Comparison of ENCODE assay signal across 7 cellular contexts in the genomic region with DNA sequence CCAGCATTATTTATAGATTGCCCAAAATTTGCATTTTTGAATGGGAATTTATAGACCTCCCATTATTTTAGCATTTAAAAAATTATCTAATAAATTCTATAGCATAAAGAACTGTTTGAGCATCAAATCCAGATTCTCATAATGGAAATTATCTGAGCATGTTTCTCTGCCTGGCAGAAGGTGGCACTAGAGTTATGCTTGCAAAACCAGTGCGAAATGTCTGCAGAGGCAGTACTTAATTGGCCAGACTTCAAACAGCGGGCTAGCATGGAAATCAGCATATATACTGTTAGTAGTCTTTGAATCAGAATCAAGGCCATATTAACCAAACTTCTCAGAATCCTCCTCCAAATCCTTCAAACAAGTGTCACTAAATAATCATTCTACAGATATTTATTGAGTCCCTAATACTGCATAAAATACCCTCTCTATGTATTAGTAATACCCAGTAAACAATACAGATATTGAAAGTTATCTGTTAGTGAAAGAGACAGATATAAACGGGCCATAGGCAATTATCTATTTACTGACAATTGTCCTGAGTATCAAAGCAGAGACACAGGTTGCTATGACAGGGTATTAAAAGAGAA.
DNase-seq lines count a peak whose midpoint lies in the region; ATAC-seq and TF ChIP-seq lines count a peak whose summit lies in the region.

No MANE protein-coding gene starts in this region.

- no peak overlapping the region for H2AK5ac ChIP-seq in IMR-90 (ENCODE audit: low read depth, low read length)

- H3K9me3 Mint-ChIP-seq in nephron, result peaks cover 3% of the 10 kb centered on the region

- H2AFZ ChIP-seq in IMR-90 (replicated peaks; ENCODE audit: low read length, poor library complexity), result no peak overlapping the region

- no TSS peak for BruUV-seq in IMR-90 (replicated peaks; lab: Mats Ljungman, UMichigan)

- CTCF ChIA-PET in IMR-90 (lab: Yijun Ruan, JAX), result interaction anchor here (0.9 kb wide), 1 partner anchor 244 kb away, joined by 6 read pairs; no protein-coding TSS in a partner anchor
- CTCF ChIA-PET in RWPE1 (lab: Yijun Ruan, JAX), result no interaction called here

- peaks cover 9% of the 10 kb centered on the region; the same call in 1 of the 2 replicates for H3K9me1 ChIP-seq in IMR-90 (ENCODE audit: insufficient read depth, low read length)

- peaks cover 12% of the 10 kb centered on the region for H3K27me3 Mint-ChIP-seq in nephron (ENCODE audit: low read depth)

- no peaks in the 10 kb centered on the region for H3K79me1 ChIP-seq in IMR-90 (ENCODE audit: low read depth in 1 of 2, low read length in 2 of 2)

- no peak overlapping the region for H4K5ac ChIP-seq in IMR-90 (ENCODE audit: low read depth, low read length)

- no peaks in the 10 kb centered on the region for H3K27me3 ChIP-seq in IMR-90 (ENCODE audit: control insufficient read depth, insufficient read depth, low read length)
- H3K27me3 ChIP-seq in esophagus squamous epithelium, result no peaks in the 10 kb centered on the region

- DNase-seq in GM12865 (ENCODE audit: low read depth), result peak; percentile 55
- DNase-seq in IMR-90, result peak; percentile 87
- DNase-seq in RWPE1 (ENCODE audit: low spot score), result peak; percentile 55
- DNase-seq in esophagus squamous epithelium (lab: John Stamatoyannopoulos, UW), result no peak
- DNase-seq in lower leg skin (ENCODE audit: low spot score in 2 of 2), result no peak

- dilution Hi-C loops in IMR-90 (cut with HindIII; ENCODE audit: low sequenced_read_pairs, unreplicated experiment), result no loop called here

- TF ChIP-seq CTCF in GM12865 (IDR thresholded peaks at IDR 0.05; ENCODE audit: insufficient read depth, low read depth, low read length, missing control alignments), result peak; percentile 57
- TF ChIP-seq CTCF in IMR-90 (conservative IDR thresholded peaks at IDR 0.05; ENCODE audit: low read depth, low read length), result peak; percentile 95
- peak; percentile 86 for TF ChIP-seq CTCF in RWPE1 (conservative IDR thresholded peaks at IDR 0.05; ENCODE audit: low read depth)
- TF ChIP-seq CTCF in esophagus squamous epithelium (IDR thresholded peaks at IDR 0.05), result peak in 5 of 6 experiments; percentile 35 to 68 (median 60)
- TF ChIP-seq CTCF in nephron (IDR thresholded peaks at IDR 0.05; ENCODE audit: unreplicated experiment in 3 of 3), result peak; percentile 68 to 82 (median 72)
- no peak for TF ChIP-seq CTCF in lower leg skin (IDR thresholded peaks at IDR 0.05)

- no peak for TF ChIP-seq POLR2A in IMR-90 (IDR thresholded peaks at IDR 0.05; ENCODE audit: low read depth, low read length)
- TF ChIP-seq POLR2A in esophagus squamous epithelium (IDR thresholded peaks at IDR 0.05), result no peak
- TF ChIP-seq POLR2A in lower leg skin (IDR thresholded peaks at IDR 0.05), result no peak

- no peak overlapping the region for H3K4ac ChIP-seq in IMR-90 (ENCODE audit: low read depth, low read length)

- WGBS in IMR-90 (ENCODE audit: extremely low coverage in 2 of 2, insufficient read length in 1 of 2), 2 experiments, result 0% methylated on average over 1 of the region's 3 CpGs; no CpG with 5 or more reads in 1 of the 2 experiments
- 8 to 20% methylated on average over 3 of the region's 3 CpGs for WGBS in esophagus squamous epithelium, 2 donors
- 13 to 16% methylated on average over 3 of the region's 3 CpGs for WGBS in lower leg skin, 2 donors

- no peaks in the 10 kb centered on the region for H4K20me1 ChIP-seq in IMR-90 (ENCODE audit: insufficient read depth, low read length)

- no peak overlapping the region for H4K91ac ChIP-seq in IMR-90 (ENCODE audit: insufficient read depth, low read depth, low read length)

- no peak overlapping the region for H3K4me3 Mint-ChIP-seq in nephron

- no peak overlapping the region for H2AK9ac ChIP-seq in IMR-90 (replicated peaks; ENCODE audit: low read depth, low read length, poor library complexity)

- no peak overlapping the region for H3K56ac ChIP-seq in IMR-90 (ENCODE audit: extremely low read depth, insufficient read depth, low read length)

- no peak overlapping the region for H3K4me3 ChIP-seq in GM12865 (ENCODE audit: low read depth, low read length)
- no peak overlapping the region for H3K4me3 ChIP-seq in IMR-90 (ENCODE audit: insufficient read depth, low read depth, low read length)
- H3K4me3 ChIP-seq in esophagus squamous epithelium, result no peak overlapping the region
- H3K4me3 ChIP-seq in lower leg skin (ENCODE audit: low read depth, poor library complexity, severe bottlenecking), result no peak overlapping the region

- no peak overlapping the region for H4K8ac ChIP-seq in IMR-90 (ENCODE audit: low read depth in 2 of 2, low read length in 2 of 2)

- POLR2A ChIA-PET in IMR-90 (lab: Charles Lee; ENCODE audit: unreplicated experiment), result no interaction called here
- POLR2A ChIA-PET in RWPE1 (lab: Yijun Ruan, JAX; ENCODE audit: low non-redundant PET), result no interaction called here

- no peak overlapping the region for H3K23ac ChIP-seq in IMR-90 (ENCODE audit: low read depth, low read length)

- no peak overlapping the region for H3K18ac ChIP-seq in IMR-90 (ENCODE audit: low read depth, low read length)

- TF ChIP-seq RAD21 in IMR-90 (IDR thresholded peaks at IDR 0.05; ENCODE audit: low read length), result peak; percentile 96

- no peak overlapping the region for H3K4me2 ChIP-seq in IMR-90 (ENCODE audit: low read depth, low read length)

- in situ Hi-C loops in IMR-90 (cut with MboI; ENCODE audit: low sequenced_read_pairs), result loop anchor here (10.0 kb wide), 1 partner anchor 585 kb away; the partner anchor contains the start of gene MAB21L2

- intact Hi-C loops in IMR-90 (cut with micrococcal nuclease) (loop anchor here (1.0 to 10.0 kb wide), 8 partner anchors 79 to 867 kb away; partner anchors contain the start of genes DCLK2 and MAB21L2), esophagus squamous epithelium (cut with DNase I) (loop anchor here (10.0 kb wide), 1 partner anchor 865 kb away; no protein-coding TSS in a partner anchor), lower leg skin (cut with DNase I; ENCODE audit: low total_unique reads) (no loop called here)

- H3K9ac ChIP-seq in IMR-90 (ENCODE audit: low read depth, low read length), result no peak overlapping the region

- no peak overlapping the region for H2BK20ac ChIP-seq in IMR-90 (ENCODE audit: low read depth, low read length)

- H2BK120ac ChIP-seq in IMR-90 (ENCODE audit: low read depth, low read length), result no peak overlapping the region

- H3K27ac Mint-ChIP-seq in nephron, result peak overlapping the region in 1 of 3 experiments; percentile 30

- ATAC-seq in IMR-90 (ENCODE audit: low read depth) (peak; percentile 56), GM19397 (IDR thresholded peaks at IDR 0.05; ENCODE audit: unreplicated experiment) (no peak)

- H2BK15ac ChIP-seq in IMR-90 (ENCODE audit: low read depth, low read length), result no peak overlapping the region

- H3K27ac ChIP-seq in IMR-90 (ENCODE audit: insufficient read depth, low read length) (no peak overlapping the region), RWPE1 (no peak overlapping the region), esophagus squamous epithelium (no peak overlapping the region)

- peaks cover 23% of the 10 kb centered on the region for H3K4me1 Mint-ChIP-seq in nephron

- H3K9me3 ChIP-seq in IMR-90 (ENCODE audit: control insufficient read depth, insufficient read depth, low read length) (no peaks in the 10 kb centered on the region), esophagus squamous epithelium (no peaks in the 10 kb centered on the region)

- H3K14ac ChIP-seq in IMR-90 (replicated peaks; ENCODE audit: low read depth, low read length), result no peak overlapping the region

- no peaks in the 10 kb centered on the region for H3K36me3 Mint-ChIP-seq in nephron (ENCODE audit: low read depth)

- H3K36me3 ChIP-seq in IMR-90 (ENCODE audit: control insufficient read depth, insufficient read depth, low read length), result no peaks in the 10 kb centered on the region
- no peaks in the 10 kb centered on the region for H3K36me3 ChIP-seq in esophagus squamous epithelium

- H2BK5ac ChIP-seq in IMR-90 (ENCODE audit: low read depth, low read length, poor library complexity, severe bottlenecking), result no peak overlapping the region

- peaks cover 14% of the 10 kb centered on the region for H3K4me1 ChIP-seq in IMR-90 (ENCODE audit: control insufficient read depth, insufficient read depth, low read length)
- peaks cover 0 to 9% (median 0%) of the 10 kb centered on the region in 3 donors for H3K4me1 ChIP-seq in esophagus squamous epithelium

TF ChIP-seq in IMR-90, 13 proteins besides CTCF, POLR2A, EP300 and RAD21:
- TF ChIP-seq BHLHE40 (IDR thresholded peaks at IDR 0.05; ENCODE audit: low read depth, low read length) (no peak), SMC3 (IDR thresholded peaks at IDR 0.05; ENCODE audit: low read depth, low read length) (peak; percentile 88), CEBPB (IDR thresholded peaks at IDR 0.05; ENCODE audit: low read depth, low read length) (0 out of 2 replicates have a peak, but pooled peaks have one; percentile 6)

Comparison
In these comparisons a context has a peak if more than half of its experiments do, and no peak if none do; other contexts are left out.
1. DNase-seq: peak in GM12865 (single experiment), IMR-90 (single experiment) and RWPE1 (single experiment); none in esophagus squamous epithelium (single experiment) and lower leg skin (0 of 2).
2. CTCF ChIP-seq: peak in GM12865 (single experiment), IMR-90 (single experiment), RWPE1 (single experiment), esophagus squamous epithelium (5 of 6) and nephron (3 of 3); none in lower leg skin (0 of 3).